35 cellular contexts compared by ENCODE assay signal in the genomic region with DNA sequence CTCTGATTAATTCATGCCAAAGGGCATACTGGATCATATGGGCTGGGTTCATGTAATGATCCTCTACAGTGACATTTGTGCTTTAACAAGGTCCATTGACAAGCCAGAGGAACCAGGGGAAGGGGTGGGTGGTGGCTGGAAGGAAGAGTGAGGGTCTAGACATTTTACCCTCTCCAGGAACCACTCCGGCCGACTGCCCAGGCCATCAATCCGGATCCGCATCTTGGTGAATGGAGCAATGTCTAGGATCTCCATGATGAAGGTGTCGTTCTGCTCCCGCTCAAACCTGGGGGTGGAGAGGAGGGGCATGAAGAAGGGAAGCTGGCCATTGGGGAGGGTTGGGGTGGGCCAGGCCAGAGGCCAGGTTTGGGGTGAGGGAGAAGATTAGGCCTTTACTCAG.
"Had no signal": no experiment of that assay in that cellular context is flagged by ENCODE, and none has a peak within 500 bp of the region (broad histone marks: within the 10 kb centered on the region; RNA-seq: fewer than 3 reads in every experiment).

No MANE protein-coding gene starts in this region.

- H3K9ac ChIP-seq: KMS-11 had no signal

- H3K4me3 ChIP-seq: MG63 had no signal

- DNase-seq: Karpas-422, Kasumi-1, KBM-7, KG1, MG63, MM.1S, MV-4-11, NCI-H1048, NCI-H1092, NCI-H1092 treated with DMSO at 0.1 percent for 48 hours, NCI-H1105, NCI-H1105 treated with DMSO at 0.1 percent for 48 hours, NCI-H1417, NCI-H1417 treated with DMSO at 0.1 percent for 48 hours, NCI-H1436, NCI-H1436 treated with DMSO at 0.1 percent for 48 hours, NCI-H146, NCI-H1694, NCI-H1694 treated with DMSO at 0.1 percent for 48 hours, NCI-H187, NCI-H187 treated with DMSO at 0.1 percent for 48 hours, NCI-H1930, NCI-H2029, NCI-H2029 treated with DMSO at 0.1 percent for 48 hours, NCI-H2081, NCI-H2081 treated with DMSO at 0.1 percent for 48 hours, NCI-H2107, NCI-H2171, NCI-H2171 treated with DMSO at 0.1 percent for 48 hours, NCI-H2227 treated with DMSO at 0.1 percent for 48 hours, NCI-H226, NCI-H345, NCI-H446, NCI-H446 treated with DMSO at 0.1 percent for 48 hours had no signal

- H3K9me3 ChIP-seq: MG63 had no signal

- H3K4me2 ChIP-seq: KMS-11 had no signal

- H3K27me3 ChIP-seq: MG63 had no signal

- H3K27ac ChIP-seq: KMS-11 had no signal

- H3K36me3 ChIP-seq: MG63 had no signal
